ENCODE assay signal across 2 cellular contexts in the genomic region with DNA sequence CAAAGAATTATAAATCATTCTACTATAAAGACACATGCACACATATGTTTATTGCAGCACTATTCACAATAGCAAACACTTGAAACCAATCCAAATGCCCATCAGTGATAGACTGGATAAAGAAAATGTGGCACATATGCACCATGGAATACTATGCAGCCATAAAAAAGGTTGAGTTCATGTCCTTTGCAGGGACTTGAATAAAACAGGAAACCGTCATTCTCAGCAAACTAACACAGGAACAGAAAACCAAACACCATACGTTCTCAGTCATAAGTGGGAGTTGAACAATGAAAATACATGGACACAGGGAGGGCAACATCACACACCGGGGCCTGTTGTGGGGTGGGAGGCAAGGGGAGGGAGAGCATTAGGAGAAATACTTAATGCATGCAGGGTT.
A peak's percentile ranks its signal among the peaks of the same experiment; 100 is the strongest.
TF ChIP-seq lines count a peak whose summit lies in the region.
"Not testable (repeated sequence)": the region's sequence is repeated elsewhere in the genome, so short reads cannot be mapped to it uniquely, and the experiment has no call there.

No MANE protein-coding gene starts in this region.

- not testable (repeated sequence) for H3K4me3 ChIP-seq in HEK293 (ENCODE audit: low read depth, low read length)

- H3K36me3 Mint-ChIP-seq in activated naive CD4-positive, alpha-beta T cell treated with anti-CD3 and anti-CD28 coated beads, Interleukin-2, amount 50 U/mL, for 24 hours, result not testable (repeated sequence)

- H3K4me1 Mint-ChIP-seq in activated naive CD4-positive, alpha-beta T cell treated with anti-CD3 and anti-CD28 coated beads, Interleukin-2, amount 50 U/mL, for 24 hours, result not testable (repeated sequence)

- H3K27me3 Mint-ChIP-seq in activated naive CD4-positive, alpha-beta T cell treated with anti-CD3 and anti-CD28 coated beads, Interleukin-2, amount 50 U/mL, for 24 hours, result not testable (repeated sequence)

- H3K9me3 ChIP-seq in HEK293 (ENCODE audit: control insufficient read depth, insufficient read depth, low read depth, low read length), result not testable (repeated sequence)

- H3K27ac ChIP-seq in HEK293 (ENCODE audit: extremely low read depth, low read depth, low read length), result not testable (repeated sequence)

- H3K4me3 Mint-ChIP-seq in activated naive CD4-positive, alpha-beta T cell treated with anti-CD3 and anti-CD28 coated beads, Interleukin-2, amount 50 U/mL, for 24 hours, result not testable (repeated sequence)

- H3K4me1 ChIP-seq in HEK293 (ENCODE audit: control insufficient read depth, insufficient read depth, low read length), result not testable (repeated sequence)

- not testable (repeated sequence) for TF ChIP-seq CTCF in HEK293 (tag by site-specific recombination; IDR thresholded peaks at IDR 0.05)

- H3K9me3 Mint-ChIP-seq in activated naive CD4-positive, alpha-beta T cell treated with anti-CD3 and anti-CD28 coated beads, Interleukin-2, amount 50 U/mL, for 24 hours, result peaks cover 24% of the 10 kb centered on the region

- not testable (repeated sequence) for H3K36me3 ChIP-seq in HEK293 (ENCODE audit: control insufficient read depth in 2 of 2, insufficient read depth in 1 of 2, low read length in 2 of 2)

- CTCF ChIA-PET in HEK293 (lab: Yijun Ruan, JAX), result not testable (repeated sequence)

- peak overlapping the region; percentile 19 for H3K27ac Mint-ChIP-seq in activated naive CD4-positive, alpha-beta T cell treated with anti-CD3 and anti-CD28 coated beads, Interleukin-2, amount 50 U/mL, for 24 hours

- POLR2A ChIA-PET in HEK293 (lab: Yijun Ruan, JAX), result not testable (repeated sequence)

TF ChIP-seq in HEK293, 187 proteins besides CTCF, POLR2A, EP300 and RAD21:
- TF ChIP-seq ZNF146 (tag by site-specific recombination; IDR thresholded peaks at IDR 0.05), result peak; percentile 57
- TF ChIP-seq, protein P1, sequence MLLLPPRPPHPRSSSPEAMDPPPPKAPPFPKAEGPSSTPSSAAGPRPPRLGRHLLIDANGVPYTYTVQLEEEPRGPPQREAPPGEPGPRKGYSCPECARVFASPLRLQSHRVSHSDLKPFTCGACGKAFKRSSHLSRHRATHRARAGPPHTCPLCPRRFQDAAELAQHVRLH (tag by site-specific recombination; IDR thresholded peaks at IDR 0.05), result peak; percentile 94
- TF ChIP-seq, protein P2, sequence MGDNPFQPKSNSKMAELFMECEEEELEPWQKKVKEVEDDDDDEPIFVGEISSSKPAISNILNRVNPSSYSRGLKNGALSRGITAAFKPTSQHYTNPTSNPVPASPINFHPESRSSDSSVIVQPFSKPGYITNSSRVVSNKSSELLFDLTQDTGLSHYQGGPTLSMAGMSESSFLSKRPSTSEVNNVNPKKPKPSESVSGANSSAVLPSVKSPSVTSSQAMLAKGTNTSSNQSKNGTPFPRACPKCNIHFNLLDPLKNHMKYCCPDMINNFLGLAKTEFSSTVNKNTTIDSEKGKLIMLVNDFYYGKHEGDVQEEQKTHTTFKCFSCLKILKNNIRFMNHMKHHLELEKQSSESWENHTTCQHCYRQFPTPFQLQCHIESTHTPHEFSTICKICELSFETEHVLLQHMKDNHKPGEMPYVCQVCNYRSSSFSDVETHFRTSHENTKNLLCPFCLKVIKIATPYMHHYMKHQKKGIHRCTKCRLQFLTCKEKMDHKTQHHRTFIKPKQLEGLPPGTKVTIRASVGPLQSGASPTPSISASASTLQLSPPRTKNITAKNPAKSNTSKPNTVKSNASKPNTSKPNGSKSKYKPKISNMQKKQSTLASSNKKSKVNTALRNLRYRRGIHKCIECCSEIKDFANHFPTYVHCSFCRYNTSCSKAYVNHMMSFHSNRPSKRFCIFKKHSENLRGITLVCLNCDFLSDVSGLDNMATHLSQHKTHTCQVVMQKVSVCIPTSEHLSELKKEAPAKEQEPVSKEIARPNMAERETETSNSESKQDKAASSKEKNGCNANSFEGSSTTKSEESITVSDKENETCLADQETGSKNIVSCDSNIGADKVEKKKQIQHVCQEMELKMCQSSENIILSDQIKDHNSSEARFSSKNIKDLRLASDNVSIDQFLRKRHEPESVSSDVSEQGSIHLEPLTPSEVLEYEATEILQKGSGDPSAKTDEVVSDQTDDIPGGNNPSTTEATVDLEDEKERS (tag by site-specific recombination; IDR thresholded peaks at IDR 0.05), result 0 out of 2 replicates have a peak, but pooled peaks have one; percentile 47
